ENCODE assay signal across 8 cellular contexts in genomic region chr4:140609548-140610425, GRCh38. TPM values are rescaled to one million over a fixed set of nuclear protein-coding genes. Genes with fewer than 3 reads are reported as not detected.
DNase-seq lines count a peak whose midpoint lies in the region; ATAC-seq, FAIRE-seq and TF ChIP-seq lines count a peak whose summit lies in the region.

No MANE protein-coding gene starts in this region.

- TF ChIP-seq POLR2A in H1 (IDR thresholded peaks at IDR 0.05; ENCODE audit: control extremely low read depth in 1 of 2, low read depth in 2 of 2, low read length in 2 of 2), result no peak

- TF ChIP-seq RAD21 in Ishikawa (IDR thresholded peaks at IDR 0.05; ENCODE audit: low read depth), result peak; percentile 67
- TF ChIP-seq RAD21 in H1 (IDR thresholded peaks at IDR 0.05 in 1 of 2, conservative IDR thresholded peaks at IDR 0.05 in 1 of 2; ENCODE audit: low read depth in 2 of 2, low read length in 2 of 2), result peak; percentile 47 to 48

- DNase-seq in ELR (ENCODE audit: low read depth), result peak; percentile 63
- DNase-seq in H1 (ENCODE audit: low read depth in 1 of 2, low spot score in 2 of 2), result no peak
- peak; percentile 70 for DNase-seq in midbrain (lab: John Stamatoyannopoulos, UW)
- DNase-seq in activated gamma-delta T cell (lab: John Stamatoyannopoulos, UW), result no peak
- DNase-seq in stimulated activated naive CD4-positive, alpha-beta T cell treated with Interleukin-2 at 50 U/mL for 16 hours (lab: John Stamatoyannopoulos, UW), result no peak

- POLR2A ChIA-PET in H1 (lab: Charles Lee; ENCODE audit: partially characterized antibody), result interaction anchor here (1.2 kb wide), 1 partner anchor 42 kb away, joined by 3 read pairs; no protein-coding TSS in a partner anchor

- H2AFZ ChIP-seq in OCI-LY1 (ENCODE audit: low read length) (no peak overlapping the region), H1 (ENCODE audit: low read length) (no peak overlapping the region; the same call in 1 of the 2 replicates)

- WGBS in H1 (ENCODE audit: extremely low coverage in 1 of 2, insufficient coverage in 1 of 2, insufficient read length in 1 of 2, insufficient replicate concordance in 2 of 2, low coverage in 1 of 2, low lambda C conversion rate in 2 of 2, missing lambda C conversion rate in 1 of 2), 2 experiments, result 80% methylated on average over 6 of the region's 6 CpGs; no CpG with 5 or more reads in 1 of the 2 experiments

- no peak overlapping the region for H3K4ac ChIP-seq in H1 (replicated peaks; ENCODE audit: insufficient read length, low read depth, low read length)

- no peak overlapping the region for H3K18ac ChIP-seq in H1 (ENCODE audit: extremely low read depth, low read length)

- no peak for TF ChIP-seq EP300 in Ishikawa (IDR thresholded peaks at IDR 0.05; ENCODE audit: borderline replicate concordance)
- no peak for TF ChIP-seq EP300 in H1 (IDR thresholded peaks at IDR 0.05; ENCODE audit: borderline replicate concordance in 1 of 2, low read depth in 2 of 2, low read length in 2 of 2)

- no peak overlapping the region for H3K56ac ChIP-seq in H1 (replicated peaks; ENCODE audit: insufficient read length, low read depth, low read length)

- H3K9me2 ChIP-seq in OCI-LY1 (ENCODE audit: low read depth, low read length), result no peaks in the 10 kb centered on the region

- no peak overlapping the region for H4K8ac ChIP-seq in H1 (ENCODE audit: extremely low read depth, insufficient read depth, low read length)

- H3K4me2 ChIP-seq in OCI-LY1 (ENCODE audit: low read length) (no peak overlapping the region), H1 (ENCODE audit: insufficient read depth in 1 of 2, low read depth in 2 of 2, low read length in 2 of 2) (no peak overlapping the region)

- H3K27me3 ChIP-seq in OCI-LY1 (ENCODE audit: insufficient read depth, low read length), result no peaks in the 10 kb centered on the region
- H3K27me3 ChIP-seq in H1 (replicated peaks in 1 of 4; ENCODE audit: control insufficient read depth in 3 of 4, extremely low read depth in 1 of 4, insufficient read depth in 3 of 4, low read length in 3 of 4), result no peaks in the 10 kb centered on the region

- CTCF ChIA-PET in H1 (lab: Charles Lee; ENCODE audit: partially characterized antibody), result interaction anchor here (0.7 to 3.1 kb wide), 18 partner anchors 8 to 279 kb away, joined by 3 to 23 read pairs (median 4); no protein-coding TSS in a partner anchor

- no peak overlapping the region for H2BK5ac ChIP-seq in H1 (ENCODE audit: low read depth, low read length)

- H4K5ac ChIP-seq in H1 (ENCODE audit: insufficient read length, low read depth, low read length), result no peak overlapping the region

- H2BK120ac ChIP-seq in H1 (replicated peaks; ENCODE audit: low read depth, low read length), result no peak overlapping the region

- no peaks in the 10 kb centered on the region for H3K79me1 ChIP-seq in H1 (ENCODE audit: low read depth, low read length)

- H3K27ac ChIP-seq in OCI-LY1 (ENCODE audit: low read depth, low read length, poor library complexity, severe bottlenecking) (no peak overlapping the region), H1 (ENCODE audit: low read depth, low read length) (no peak overlapping the region)

- H3K79me2 ChIP-seq in OCI-LY1 (ENCODE audit: insufficient read depth, low read length) (no peaks in the 10 kb centered on the region), H1 (ENCODE audit: control insufficient read depth in 1 of 2, insufficient read depth in 2 of 2, low read length in 2 of 2) (no peaks in the 10 kb centered on the region)

- H3K9me3 ChIP-seq in OCI-LY1 (ENCODE audit: low read length) (no peaks in the 10 kb centered on the region), H1 (ENCODE audit: insufficient read depth in 2 of 2, low read depth in 1 of 2, low read length in 1 of 2) (no peaks in the 10 kb centered on the region)

- no peak overlapping the region for H2AK5ac ChIP-seq in H1 (ENCODE audit: low read depth, low read length)

- H2BK12ac ChIP-seq in H1 (ENCODE audit: low read depth, low read length), result no peak overlapping the region

- H4K20me1 ChIP-seq in OCI-LY1 (ENCODE audit: insufficient read depth, low read length) (no peaks in the 10 kb centered on the region), H1 (replicated peaks in 1 of 2; ENCODE audit: control insufficient read depth in 1 of 2, insufficient read depth in 2 of 2, low read length in 2 of 2) (no peaks in the 10 kb centered on the region)

- H3K36me3 ChIP-seq in OCI-LY1 (ENCODE audit: insufficient read depth, low read length) (no peaks in the 10 kb centered on the region), H1 (ENCODE audit: control insufficient read depth in 2 of 4, insufficient read depth in 4 of 4, low read length in 3 of 4) (no peaks in the 10 kb centered on the region)

- no peaks in the 10 kb centered on the region for H3K23me2 ChIP-seq in H1 (ENCODE audit: low read depth, low read length)

- no peak overlapping the region for H3K4me3 ChIP-seq in OCI-LY1 (ENCODE audit: low read depth, low read length, poor library complexity, severe bottlenecking)
- H3K4me3 ChIP-seq in H1 (ENCODE audit: extremely low read depth in 1 of 4, insufficient read depth in 2 of 4, low read depth in 3 of 4, low read length in 4 of 4), result no peak overlapping the region

- no peak for FAIRE-seq in H1 (lab: Jason Lieb, UNC)

- peak; percentile 93 for ATAC-seq in GM21723 (IDR thresholded peaks at IDR 0.05; ENCODE audit: unreplicated experiment)

- H3K9ac ChIP-seq in OCI-LY1 (ENCODE audit: low read length) (no peak overlapping the region), H1 (replicated peaks in 1 of 4; ENCODE audit: extremely low read depth in 1 of 4, low read depth in 3 of 4, low read length in 3 of 4) (no peak overlapping the region)

- H4K91ac ChIP-seq in H1 (replicated peaks; ENCODE audit: insufficient read length, low read length), result no peak overlapping the region

- H3K14ac ChIP-seq in H1 (ENCODE audit: insufficient read length), result no peak overlapping the region

- no peak overlapping the region for H2BK15ac ChIP-seq in H1 (ENCODE audit: low read length)

- TF ChIP-seq CTCF in OCI-LY1 (IDR thresholded peaks at IDR 0.05; ENCODE audit: low read length) (peak; percentile 52), H1 (IDR thresholded peaks at IDR 0.05; ENCODE audit: control extremely low read depth in 1 of 3, insufficient read depth in 1 of 3, low read depth in 1 of 3, low read length in 3 of 3) (peak in 1 of 3 experiments; percentile 18; a peak in 1 of 4 replicates)

- no peak overlapping the region for H2BK20ac ChIP-seq in H1 (ENCODE audit: low read length)

- H3K4me1 ChIP-seq in OCI-LY1 (ENCODE audit: insufficient read depth, low read length, severe bottlenecking) (no peaks in the 10 kb centered on the region), H1 (replicated peaks in 1 of 4; ENCODE audit: control insufficient read depth in 3 of 4, insufficient read depth in 4 of 4, low read length in 3 of 4) (no peaks in the 10 kb centered on the region)

- H3F3A ChIP-seq in OCI-LY1 (ENCODE audit: insufficient read depth, low read length), result no peaks in the 10 kb centered on the region

- H3K23ac ChIP-seq in H1 (ENCODE audit: insufficient read length), result no peak overlapping the region

TF ChIP-seq in Ishikawa, 13 proteins besides CTCF, POLR2A, EP300 and RAD21:
- TF ChIP-seq YY1 (IDR thresholded peaks at IDR 0.05; ENCODE audit: low read depth) (0 out of 2 replicates have a peak, but pooled peaks have one; percentile 28), FOXM1 (IDR thresholded peaks at IDR 0.05; ENCODE audit: borderline replicate concordance, low read depth) (no peak)

TF ChIP-seq in H1, 55 proteins besides CTCF, POLR2A, EP300 and RAD21 (continues in another document):
- TF ChIP-seq USF2 (IDR thresholded peaks at IDR 0.05; ENCODE audit: low read length), result no peak

RNA-seq across cellular contexts. Expression of gene UCP1, which starts 41.0 kb away (rescaled TPM):
- 0.20 and 0.29 TPM in 2 replicates for total RNA-seq in H1 (2021; fragmentation: NEBNext Ultra II Directional; extraction: Animal tissue kit (Norgen Biotek cat#: 25700))
- 0.22 and 0.44 TPM in 2 replicates for polyA plus RNA-seq in H1 (2011; rRNA removed)
- 0.32 TPM for polyA plus RNA-seq in H1 (2011; cell fraction: cytosol; rRNA removed)
- 0.31 TPM for polyA plus RNA-seq in H1 (2011; cell fraction: nucleus; rRNA removed)
- polyA plus RNA-seq in H1 (2012, experiment 1 of 2), result 0.20 to 0.65 TPM (median 0.46 TPM) in 4 replicates
- 0.20 TPM for polyA plus RNA-seq in H1 (2012, experiment 2 of 2)
- polyA plus RNA-seq in H1 (2013, experiment 1 of 2), result 0.18 TPM
- polyA plus RNA-seq in H1 (2013, experiment 2 of 2), result 0.07 TPM
- 0.19 and 0.63 TPM in 2 replicates for polyA minus RNA-seq in H1 (2011; rRNA and poly(A)+ RNA removed)
- polyA minus RNA-seq in H1 (2011; cell fraction: cytosol; rRNA and poly(A)+ RNA removed), result not detected
- polyA minus RNA-seq in H1 (2011; cell fraction: nucleus; rRNA and poly(A)+ RNA removed), result not detected

Comparison
In these comparisons a context has a peak if more than half of its experiments do, and no peak if none do; other contexts are left out.
1. DNase-seq: peak in ELR (single experiment) and midbrain (single experiment); none in H1 (0 of 2), activated gamma-delta T cell (single experiment) and stimulated activated naive CD4-positive, alpha-beta T cell treated with Interleukin-2 at 50 U/mL for 16 hours (single experiment).